18 cellular contexts compared by ENCODE assay signal in the genomic region with DNA sequence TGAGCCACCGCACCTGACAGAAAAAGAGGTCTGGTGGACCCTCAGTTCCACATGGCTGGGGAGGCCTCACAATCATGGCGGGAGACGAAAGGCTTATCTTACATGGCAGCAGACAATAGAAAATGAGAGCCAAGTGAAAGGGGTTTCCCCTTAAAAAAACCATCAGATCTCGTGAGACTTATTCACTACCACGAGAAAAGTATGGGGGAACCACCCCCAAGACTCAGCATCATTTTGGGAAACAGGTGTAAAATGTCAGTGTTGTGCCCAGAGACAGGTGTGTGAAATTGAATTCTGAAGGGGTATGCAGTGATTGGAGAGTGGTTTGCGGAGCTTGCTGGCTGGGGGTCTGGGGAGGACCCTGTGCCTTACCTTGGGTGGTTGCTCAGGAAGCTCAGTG. TPM values are rescaled to one million over a fixed set of nuclear protein-coding genes. Genes with fewer than 3 reads are reported as not detected.
DNase-seq lines count a peak whose midpoint lies in the region; ATAC-seq and TF ChIP-seq lines count a peak whose summit lies in the region.
"Had no signal": no experiment of that assay in that cellular context is flagged by ENCODE, and none has a peak within 500 bp of the region (broad histone marks: within the 10 kb centered on the region; RNA-seq: fewer than 3 reads in every experiment).

No MANE protein-coding gene starts in this region.

- peaks cover 20% of the 10 kb centered on the region for H3K4me1 ChIP-seq in psoas muscle

- CTCF ChIA-PET in activated naive CD4-positive, alpha-beta T cell treated with anti-CD3 and anti-CD28 coated beads for 36 hours (lab: Charles Lee), result interaction anchor here (0.5 to 1.6 kb wide), 3 partner anchors 26 to 148 kb away, joined by 3 to 4 read pairs (median 3); a partner anchor contains a TSS
- CTCF ChIA-PET in activated naive CD4-positive, alpha-beta T cell treated with anti-CD3 and anti-CD28 coated beads, Interleukin-2, amount 10 ng/mL, durations not matched to agents 7 days and 5 days (lab: Charles Lee), result interaction anchor here (0.7 kb wide), 2 partner anchors 25 to 138 kb away, joined by 3 read pairs; no protein-coding TSS in a partner anchor
- CTCF ChIA-PET in GM10248 (lab: Yijun Ruan, JAX), result interaction anchor here (0.7 to 5.4 kb wide), 3 partner anchors 10 to 42 kb away, joined by 3 to 39 read pairs (median 13); a partner anchor contains a TSS

- no peaks in the 10 kb centered on the region for H3K27me3 Mint-ChIP-seq in activated naive CD4-positive, alpha-beta T cell treated with anti-CD3 and anti-CD28 coated beads for 36 hours (ENCODE audit: low read depth)
- no peaks in the 10 kb centered on the region for H3K27me3 Mint-ChIP-seq in activated naive CD4-positive, alpha-beta T cell treated with anti-CD3 and anti-CD28 coated beads, Interleukin-2, amount 10 ng/mL, durations not matched to agents 7 days and 5 days
- H3K27me3 Mint-ChIP-seq in T-helper 17 cell, result no peaks in the 10 kb centered on the region

- no peaks in the 10 kb centered on the region for H3K9me3 Mint-ChIP-seq in activated naive CD4-positive, alpha-beta T cell treated with anti-CD3 and anti-CD28 coated beads for 36 hours
- no peaks in the 10 kb centered on the region for H3K9me3 Mint-ChIP-seq in activated naive CD4-positive, alpha-beta T cell treated with anti-CD3 and anti-CD28 coated beads, Interleukin-2, amount 10 ng/mL, durations not matched to agents 7 days and 5 days
- H3K9me3 Mint-ChIP-seq: CD8-positive, alpha-beta T cell had no signal

- 86 to 93% (median 88%) methylated on average over 6 of the region's 6 CpGs for WGBS in psoas muscle, 3 donors

- no peak overlapping the region for H3K4me3 Mint-ChIP-seq in activated naive CD4-positive, alpha-beta T cell treated with anti-CD3 and anti-CD28 coated beads for 36 hours
- no peak overlapping the region for H3K4me3 Mint-ChIP-seq in activated naive CD4-positive, alpha-beta T cell treated with anti-CD3 and anti-CD28 coated beads, Interleukin-2, amount 10 ng/mL, durations not matched to agents 7 days and 5 days
- no peak overlapping the region for H3K4me3 Mint-ChIP-seq in T-helper 17 cell
- H3K4me3 Mint-ChIP-seq: CD8-positive, alpha-beta T cell had no signal

- H3K9me3 ChIP-seq in T-helper 17 cell (ENCODE audit: control insufficient read depth, low read length, poor library complexity, severe bottlenecking) (no peaks in the 10 kb centered on the region), psoas muscle (no peaks in the 10 kb centered on the region)
- H3K9me3 ChIP-seq: Peyer's patch had no signal

- no peaks in the 10 kb centered on the region for H3K27me3 ChIP-seq in psoas muscle (ENCODE audit: insufficient read depth in 3 of 3, low read length in 2 of 3)
- H3K27me3 ChIP-seq: Peyer's patch had no signal

- POLR2A ChIA-PET in GM10248 (lab: Yijun Ruan, JAX), result no interaction called here

- peak overlapping the region; percentile 94 for H3K27ac ChIP-seq in psoas muscle
- H3K27ac ChIP-seq: Peyer's patch had no signal

- H3K27ac Mint-ChIP-seq in activated naive CD4-positive, alpha-beta T cell treated with anti-CD3 and anti-CD28 coated beads for 36 hours, result peak overlapping the region; percentile 85
- no peak overlapping the region for H3K27ac Mint-ChIP-seq in activated naive CD4-positive, alpha-beta T cell treated with anti-CD3 and anti-CD28 coated beads, Interleukin-2, amount 10 ng/mL, durations not matched to agents 7 days and 5 days
- H3K27ac Mint-ChIP-seq in T-helper 17 cell, result peak overlapping the region; percentile 49
- H3K27ac Mint-ChIP-seq: CD8-positive, alpha-beta T cell had no signal

- H3K36me3 Mint-ChIP-seq in activated naive CD4-positive, alpha-beta T cell treated with anti-CD3 and anti-CD28 coated beads for 36 hours (ENCODE audit: low read depth), result peaks cover 7% of the 10 kb centered on the region
- peaks cover 5% of the 10 kb centered on the region for H3K36me3 Mint-ChIP-seq in activated naive CD4-positive, alpha-beta T cell treated with anti-CD3 and anti-CD28 coated beads, Interleukin-2, amount 10 ng/mL, durations not matched to agents 7 days and 5 days
- no peaks in the 10 kb centered on the region for H3K36me3 Mint-ChIP-seq in T-helper 17 cell (ENCODE audit: low read depth)

- peaks cover 32% of the 10 kb centered on the region for H3K4me1 Mint-ChIP-seq in activated naive CD4-positive, alpha-beta T cell treated with anti-CD3 and anti-CD28 coated beads for 36 hours (ENCODE audit: low read depth)
- peaks cover 28% of the 10 kb centered on the region for H3K4me1 Mint-ChIP-seq in activated naive CD4-positive, alpha-beta T cell treated with anti-CD3 and anti-CD28 coated beads, Interleukin-2, amount 10 ng/mL, durations not matched to agents 7 days and 5 days
- peaks cover 13% of the 10 kb centered on the region for H3K4me1 Mint-ChIP-seq in T-helper 17 cell

- TF ChIP-seq CTCF in GM12865 (IDR thresholded peaks at IDR 0.05; ENCODE audit: insufficient read depth, low read depth, low read length, missing control alignments) (no peak), psoas muscle (IDR thresholded peaks at IDR 0.05) (no peak), GM10248 (IDR thresholded peaks at IDR 0.05; ENCODE audit: control extremely low read depth, extremely low read depth, low read depth, missing control alignments) (no peak)

- intact Hi-C loops in activated naive CD4-positive, alpha-beta T cell treated with anti-CD3 and anti-CD28 coated beads for 36 hours (cut with micrococcal nuclease), result loop anchor here (1.0 to 5.0 kb wide), 5 partner anchors 29 to 237 kb away; a partner anchor contains a TSS
- intact Hi-C loops in psoas muscle (cut with DNase I), result loop anchor here (5.0 to 10.0 kb wide), 3 partner anchors 43 to 875 kb away; a partner anchor contains a TSS

- DNase-seq in activated naive CD4-positive, alpha-beta T cell treated with anti-CD3 and anti-CD28 coated beads for 36 hours, result peak; percentile 55
- DNase-seq in activated naive CD4-positive, alpha-beta T cell treated with anti-CD3 and anti-CD28 coated beads, Interleukin-2, amount 10 ng/mL, durations not matched to agents 7 days and 5 days, result no peak
- DNase-seq in GM12865 (ENCODE audit: low read depth), result peak; percentile 39
- no peak for DNase-seq in T-helper 17 cell
- no peak for DNase-seq in psoas muscle
- no peak for DNase-seq in GM10248 (ENCODE audit: extremely low spot score)
- DNase-seq: ACHN; CD8-positive, alpha-beta T cell; DMS79 treated with DMSO at 0.1 percent for 48 hours; IMR-90; NCI-H1417; NCI-H1930; NCI-H2171 treated with DMSO at 0.1 percent for 48 hours; Peyer's patch had no signal

- ATAC-seq in T-helper 17 cell (no peak), psoas muscle (no peak), HG02852 (IDR thresholded peaks at IDR 0.05; ENCODE audit: unreplicated experiment) (no peak)
- ATAC-seq: CD8-positive, alpha-beta T cell had no signal

- H3K36me3 ChIP-seq in psoas muscle (ENCODE audit: insufficient read depth in 1 of 2, low read depth in 1 of 2), result peaks cover 0 to 17% of the 10 kb centered on the region in 2 donors

- H3K4me3 ChIP-seq in GM12865 (ENCODE audit: low read depth, low read length), result no peak overlapping the region
- no peak overlapping the region for H3K4me3 ChIP-seq in psoas muscle
- H3K4me3 ChIP-seq: Peyer's patch had no signal

RNA-seq across cellular contexts. Expression of a gene that starts 4.6 kb away (rescaled TPM):
- 10 to 100 TPM; 19.4 to 23.1 TPM for total RNA-seq in activated naive CD4-positive, alpha-beta T cell treated with anti-CD3 and anti-CD28 coated beads for 36 hours
- total RNA-seq in T-helper 17 cell, result 10 to 100 TPM; 28.0 to 32.6 TPM
- 10 to 100 TPM; 20.3 to 31.0 (median 23.6) TPM for total RNA-seq in psoas muscle
- polyA plus RNA-seq in psoas muscle, result 10 to 100 TPM; 14.1 to 15.6 (median 14.9) TPM

RNA-seq across cellular contexts. Expression of a gene that starts 28.0 kb away (rescaled TPM):
- 10 to 100 TPM; 41.0 to 43.8 TPM for total RNA-seq in activated naive CD4-positive, alpha-beta T cell treated with anti-CD3 and anti-CD28 coated beads for 36 hours
- total RNA-seq in T-helper 17 cell, result 10 to 100 TPM; 50.2 to 60.8 TPM
- total RNA-seq in psoas muscle, result 10 to 100 TPM; 16.7 to 20.5 (median 17.9) TPM
- polyA plus RNA-seq in psoas muscle, result 10 to 100 TPM; 14.5 to 25.4 (median 22.9) TPM

RNA-seq across cellular contexts. Expression of a gene that starts 43.3 kb away (rescaled TPM):
- 10 to 100 TPM; 88.0 to 93.8 TPM for total RNA-seq in activated naive CD4-positive, alpha-beta T cell treated with anti-CD3 and anti-CD28 coated beads for 36 hours
- total RNA-seq in T-helper 17 cell (10 to 100 TPM; 11.9 TPM), psoas muscle (1 to 10 TPM; 6.4 to 8.5 (median 6.7) TPM)
- 10 to 100 TPM in 2 of 3 donors, 1 to 10 TPM in 1; 8.1 to 24.6 (median 20.0) TPM for polyA plus RNA-seq in psoas muscle

RNA-seq across cellular contexts. Expression of a gene that starts 46.8 kb away (rescaled TPM):
- not detected for total RNA-seq in activated naive CD4-positive, alpha-beta T cell treated with anti-CD3 and anti-CD28 coated beads for 36 hours
- total RNA-seq in T-helper 17 cell (1 to 10 TPM; 2.2 to 2.4 TPM), psoas muscle (under 1 TPM in 1 of 4 donors, not detected in 3; 0.16 TPM)
- under 1 TPM in 1 of 3 donors, not detected in 2; 0.14 TPM for polyA plus RNA-seq in psoas muscle
- total RNA-seq: H4, IMR-90, LHCN-M2, Right ventricle myocardium superior had no signal

Comparison
In these comparisons a context has a peak if more than half of its experiments do, and no peak if none do; other contexts are left out.
1. DNase-seq: peak in activated naive CD4-positive, alpha-beta T cell treated with anti-CD3 and anti-CD28 coated beads for 36 hours (single experiment) and GM12865 (single experiment); none in activated naive CD4-positive, alpha-beta T cell treated with anti-CD3 and anti-CD28 coated beads, Interleukin-2, amount 10 ng/mL, durations not matched to agents 7 days and 5 days (single experiment), T-helper 17 cell (0 of 3), psoas muscle (0 of 2) and GM10248 (single experiment).
2. RNA of a gene that starts 43.3 kb away (total RNA-seq): 88.0 to 93.8 TPM in activated naive CD4-positive, alpha-beta T cell treated with anti-CD3 and anti-CD28 coated beads for 36 hours; 11.9 TPM in T-helper 17 cell and 6.4 to 8.5 TPM in psoas muscle; every median in the first group is over 4 times any median in the second.